In genomic region chr20:49279677-49280462, GRCh38 we compare ENCODE assay signal across 1 cellular context.
TF ChIP-seq lines count a peak whose summit lies in the region.

No MANE protein-coding gene starts in this region.

TF ChIP-seq in HepG2, 621 proteins besides CTCF, POLR2A, EP300 and RAD21 (continues in another document):
- TF ChIP-seq, protein P1, sequence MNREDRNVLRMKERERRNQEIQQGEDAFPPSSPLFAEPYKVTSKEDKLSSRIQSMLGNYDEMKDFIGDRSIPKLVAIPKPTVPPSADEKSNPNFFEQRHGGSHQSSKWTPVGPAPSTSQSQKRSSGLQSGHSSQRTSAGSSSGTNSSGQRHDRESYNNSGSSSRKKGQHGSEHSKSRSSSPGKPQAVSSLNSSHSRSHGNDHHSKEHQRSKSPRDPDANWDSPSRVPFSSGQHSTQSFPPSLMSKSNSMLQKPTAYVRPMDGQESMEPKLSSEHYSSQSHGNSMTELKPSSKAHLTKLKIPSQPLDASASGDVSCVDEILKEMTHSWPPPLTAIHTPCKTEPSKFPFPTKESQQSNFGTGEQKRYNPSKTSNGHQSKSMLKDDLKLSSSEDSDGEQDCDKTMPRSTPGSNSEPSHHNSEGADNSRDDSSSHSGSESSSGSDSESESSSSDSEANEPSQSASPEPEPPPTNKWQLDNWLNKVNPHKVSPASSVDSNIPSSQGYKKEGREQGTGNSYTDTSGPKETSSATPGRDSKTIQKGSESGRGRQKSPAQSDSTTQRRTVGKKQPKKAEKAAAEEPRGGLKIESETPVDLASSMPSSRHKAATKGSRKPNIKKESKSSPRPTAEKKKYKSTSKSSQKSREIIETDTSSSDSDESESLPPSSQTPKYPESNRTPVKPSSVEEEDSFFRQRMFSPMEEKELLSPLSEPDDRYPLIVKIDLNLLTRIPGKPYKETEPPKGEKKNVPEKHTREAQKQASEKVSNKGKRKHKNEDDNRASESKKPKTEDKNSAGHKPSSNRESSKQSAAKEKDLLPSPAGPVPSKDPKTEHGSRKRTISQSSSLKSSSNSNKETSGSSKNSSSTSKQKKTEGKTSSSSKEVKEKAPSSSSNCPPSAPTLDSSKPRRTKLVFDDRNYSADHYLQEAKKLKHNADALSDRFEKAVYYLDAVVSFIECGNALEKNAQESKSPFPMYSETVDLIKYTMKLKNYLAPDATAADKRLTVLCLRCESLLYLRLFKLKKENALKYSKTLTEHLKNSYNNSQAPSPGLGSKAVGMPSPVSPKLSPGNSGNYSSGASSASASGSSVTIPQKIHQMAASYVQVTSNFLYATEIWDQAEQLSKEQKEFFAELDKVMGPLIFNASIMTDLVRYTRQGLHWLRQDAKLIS (CRISPR knock-in tag; IDR thresholded peaks at IDR 0.05): 0 out of 2 replicates have a peak, but pooled peaks have one; percentile 26
- peak; percentile 73 for TF ChIP-seq MBD4 (IDR thresholded peaks at IDR 0.05; ENCODE audit: borderline replicate concordance, low read length)
- TF ChIP-seq MAFF (IDR thresholded peaks at IDR 0.05; ENCODE audit: low read depth, low read length): peak; percentile 98
- TF ChIP-seq KAT2B (IDR thresholded peaks at IDR 0.05; ENCODE audit: borderline replicate concordance, low read depth, low read length): no peak
- no peak; the same call in 1 of the 2 replicates for TF ChIP-seq NCOR1 (IDR thresholded peaks at IDR 0.05; ENCODE audit: borderline replicate concordance, low read length)
- no peak for TF ChIP-seq YY1 (IDR thresholded peaks at IDR 0.05; ENCODE audit: insufficient read depth, insufficient replicate concordance, low read depth, low read length)
- TF ChIP-seq IKZF4 (CRISPR knock-in tag; IDR thresholded peaks at IDR 0.05; ENCODE audit: borderline replicate concordance, low read depth, not compliant biosample characterization): no peak
- no peak for TF ChIP-seq JUNB (CRISPR knock-in tag; IDR thresholded peaks at IDR 0.05; ENCODE audit: borderline replicate concordance)
- 0 out of 2 replicates have a peak, but pooled peaks have one; percentile 68 for TF ChIP-seq ZBTB37 (CRISPR knock-in tag; IDR thresholded peaks at IDR 0.05)
- TF ChIP-seq BATF2 (CRISPR knock-in tag; IDR thresholded peaks at IDR 0.05): no peak
- peak; percentile 36; the same call in 1 of the 2 replicates for TF ChIP-seq KDM4B (CRISPR knock-in tag; IDR thresholded peaks at IDR 0.05)
- TF ChIP-seq AKNA (CRISPR knock-in tag; IDR thresholded peaks at IDR 0.05; ENCODE audit: borderline replicate concordance): no peak
- TF ChIP-seq ZFP82 (CRISPR knock-in tag; IDR thresholded peaks at IDR 0.05; ENCODE audit: borderline replicate concordance): peak; percentile 8; the same call in 1 of the 2 replicates
- TF ChIP-seq, protein P2, sequence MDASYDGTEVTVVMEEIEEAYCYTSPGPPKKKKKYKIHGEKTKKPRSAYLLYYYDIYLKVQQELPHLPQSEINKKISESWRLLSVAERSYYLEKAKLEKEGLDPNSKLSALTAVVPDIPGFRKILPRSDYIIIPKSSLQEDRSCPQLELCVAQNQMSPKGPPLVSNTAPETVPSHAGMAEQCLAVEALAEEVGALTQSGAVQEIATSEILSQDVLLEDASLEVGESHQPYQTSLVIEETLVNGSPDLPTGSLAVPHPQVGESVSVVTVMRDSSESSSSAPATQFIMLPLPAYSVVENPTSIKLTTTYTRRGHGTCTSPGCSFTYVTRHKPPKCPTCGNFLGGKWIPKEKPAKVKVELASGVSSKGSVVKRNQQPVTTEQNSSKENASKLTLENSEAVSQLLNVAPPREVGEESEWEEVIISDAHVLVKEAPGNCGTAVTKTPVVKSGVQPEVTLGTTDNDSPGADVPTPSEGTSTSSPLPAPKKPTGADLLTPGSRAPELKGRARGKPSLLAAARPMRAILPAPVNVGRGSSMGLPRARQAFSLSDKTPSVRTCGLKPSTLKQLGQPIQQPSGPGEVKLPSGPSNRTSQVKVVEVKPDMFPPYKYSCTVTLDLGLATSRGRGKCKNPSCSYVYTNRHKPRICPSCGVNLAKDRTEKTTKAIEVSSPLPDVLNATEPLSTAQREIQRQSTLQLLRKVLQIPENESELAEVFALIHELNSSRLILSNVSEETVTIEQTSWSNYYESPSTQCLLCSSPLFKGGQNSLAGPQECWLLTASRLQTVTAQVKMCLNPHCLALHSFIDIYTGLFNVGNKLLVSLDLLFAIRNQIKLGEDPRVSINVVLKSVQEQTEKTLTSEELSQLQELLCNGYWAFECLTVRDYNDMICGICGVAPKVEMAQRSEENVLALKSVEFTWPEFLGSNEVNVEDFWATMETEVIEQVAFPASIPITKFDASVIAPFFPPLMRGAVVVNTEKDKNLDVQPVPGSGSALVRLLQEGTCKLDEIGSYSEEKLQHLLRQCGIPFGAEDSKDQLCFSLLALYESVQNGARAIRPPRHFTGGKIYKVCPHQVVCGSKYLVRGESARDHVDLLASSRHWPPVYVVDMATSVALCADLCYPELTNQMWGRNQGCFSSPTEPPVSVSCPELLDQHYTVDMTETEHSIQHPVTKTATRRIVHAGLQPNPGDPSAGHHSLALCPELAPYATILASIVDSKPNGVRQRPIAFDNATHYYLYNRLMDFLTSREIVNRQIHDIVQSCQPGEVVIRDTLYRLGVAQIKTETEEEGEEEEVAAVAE (CRISPR knock-in tag; IDR thresholded peaks at IDR 0.05; ENCODE audit: borderline replicate concordance): no peak; the same call in 1 of the 2 replicates
- TF ChIP-seq ZNF558 (CRISPR knock-in tag; IDR thresholded peaks at IDR 0.05; ENCODE audit: borderline replicate concordance): peak; percentile 71; the same call in 1 of the 2 replicates
- TF ChIP-seq POLR2G (IDR thresholded peaks at IDR 0.05; ENCODE audit: low read depth, low read length): peak; percentile 5
- no peak for TF ChIP-seq USF2 (IDR thresholded peaks at IDR 0.05; ENCODE audit: low read depth, low read length)
- no peak for TF ChIP-seq USF2 (CRISPR knock-in tag; IDR thresholded peaks at IDR 0.05; ENCODE audit: borderline replicate concordance)
- TF ChIP-seq ZNF567 (CRISPR knock-in tag; IDR thresholded peaks at IDR 0.05; ENCODE audit: borderline replicate concordance): peak; percentile 31; the same call in 1 of the 2 replicates
- TF ChIP-seq, protein P3, sequence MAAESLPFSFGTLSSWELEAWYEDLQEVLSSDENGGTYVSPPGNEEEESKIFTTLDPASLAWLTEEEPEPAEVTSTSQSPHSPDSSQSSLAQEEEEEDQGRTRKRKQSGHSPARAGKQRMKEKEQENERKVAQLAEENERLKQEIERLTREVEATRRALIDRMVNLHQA (CRISPR knock-in tag; IDR thresholded peaks at IDR 0.05): no peak
- TF ChIP-seq GATA4 (IDR thresholded peaks at IDR 0.05; ENCODE audit: borderline replicate concordance, low read depth): no peak
- no peak for TF ChIP-seq SRSF1 (optimal IDR thresholded peaks at IDR 0.05; ENCODE audit: low read depth, low read length)
- no peak for TF ChIP-seq ZSCAN9 (CRISPR knock-in tag; IDR thresholded peaks at IDR 0.05; ENCODE audit: borderline replicate concordance)
- no peak for TF ChIP-seq MNT (IDR thresholded peaks at IDR 0.05)
- no peak for TF ChIP-seq PLRG1 (conservative IDR thresholded peaks at IDR 0.05)
- TF ChIP-seq ASH2L (IDR thresholded peaks at IDR 0.05; ENCODE audit: insufficient read length, low read depth, low read length): no peak
- TF ChIP-seq PHF5A (CRISPR knock-in tag; IDR thresholded peaks at IDR 0.05; ENCODE audit: low read depth, unreplicated experiment): no peak
- 0 out of 2 replicates have a peak, but pooled peaks have one; percentile 31 for TF ChIP-seq ZBTB21 (CRISPR knock-in tag; IDR thresholded peaks at IDR 0.05)
- no peak for TF ChIP-seq ZNF569 (CRISPR knock-in tag; IDR thresholded peaks at IDR 0.05; ENCODE audit: borderline replicate concordance)
- TF ChIP-seq ZNF335 (CRISPR knock-in tag; IDR thresholded peaks at IDR 0.05): no peak
- TF ChIP-seq NKX3-1 (CRISPR knock-in tag; IDR thresholded peaks at IDR 0.05): no peak
- no peak for TF ChIP-seq HMG20B (CRISPR knock-in tag; conservative IDR thresholded peaks at IDR 0.05)
- TF ChIP-seq SP2 (CRISPR knock-in tag; IDR thresholded peaks at IDR 0.05): no peak
- no peak for TF ChIP-seq NFKB2 (CRISPR knock-in tag; IDR thresholded peaks at IDR 0.05; ENCODE audit: borderline replicate concordance)
- 0 out of 2 replicates have a peak, but pooled peaks have one; percentile 8 for TF ChIP-seq ATF1 (CRISPR knock-in tag; IDR thresholded peaks at IDR 0.05)
- TF ChIP-seq ZNF607 (CRISPR knock-in tag; IDR thresholded peaks at IDR 0.05; ENCODE audit: borderline replicate concordance): no peak; the same call in 1 of the 2 replicates
- TF ChIP-seq ETV5 (CRISPR knock-in tag; IDR thresholded peaks at IDR 0.05; ENCODE audit: borderline replicate concordance): no peak; the same call in 1 of the 2 replicates
- no peak for TF ChIP-seq ZNF496 (CRISPR knock-in tag; IDR thresholded peaks at IDR 0.05; ENCODE audit: insufficient replicate concordance)
- TF ChIP-seq ZNF337 (CRISPR knock-in tag; IDR thresholded peaks at IDR 0.05; ENCODE audit: borderline replicate concordance, low read depth): no peak
